In genomic region chr14:59254146-59254910, GRCh38 we compare ENCODE assay signal across 8 cellular contexts.
DNase-seq lines count a peak whose midpoint lies in the region; ATAC-seq and TF ChIP-seq lines count a peak whose summit lies in the region.

No MANE protein-coding gene starts in this region.

- no peaks in the 10 kb centered on the region for H4K20me1 ChIP-seq in DOHH2 (ENCODE audit: control insufficient read depth, insufficient read depth, low read depth, low read length)

- H3K79me2 ChIP-seq in DOHH2 (ENCODE audit: control insufficient read depth, low read length) = peaks cover 99% of the 10 kb centered on the region

- TF ChIP-seq POLR2A in ovary (IDR thresholded peaks at IDR 0.05) = no peak

- H3K27ac ChIP-seq in DOHH2 (ENCODE audit: low read depth, low read length) (no peak overlapping the region), epithelial cell of prostate (peak overlapping the region; percentile 27), ovary (peak overlapping the region in 1 of 2 donors; percentile 51)

- no peak for TF ChIP-seq EP300 in ovary (IDR thresholded peaks at IDR 0.05)

- no peaks in the 10 kb centered on the region for H3K9me3 ChIP-seq in DOHH2 (ENCODE audit: control insufficient read depth, insufficient read depth, low read length)
- no peaks in the 10 kb centered on the region for H3K9me3 ChIP-seq in ovary

- H3F3A ChIP-seq in DOHH2 (ENCODE audit: control insufficient read depth, insufficient read depth) = no peaks in the 10 kb centered on the region

- H3K27me3 ChIP-seq in DOHH2 (ENCODE audit: control insufficient read depth, low read length) (no peaks in the 10 kb centered on the region), ovary (no peaks in the 10 kb centered on the region)

- H3K9me2 ChIP-seq in DOHH2 (replicated peaks; ENCODE audit: control insufficient read depth, low read length) = no peaks in the 10 kb centered on the region

- peak; percentile 12 for DNase-seq in NCI-H226
- DNase-seq in epithelial cell of prostate (ENCODE audit: low read depth, low spot score) = peak; percentile 64
- peak; percentile 69 to 79 (median 71) for DNase-seq in ovary
- no peak for DNase-seq in retina
- no peak for DNase-seq in mesenteric fat pad (ENCODE audit: low spot score)

- 1 to 9% (median 3%) methylated on average over 7 of the region's 7 CpGs for WGBS in ovary, 3 donors

- TF ChIP-seq CTCF in DOHH2 (IDR thresholded peaks at IDR 0.05; ENCODE audit: low read depth, low read length, poor library complexity, severe bottlenecking) = no peak
- TF ChIP-seq CTCF in ovary (IDR thresholded peaks at IDR 0.05) = no peak

- ATAC-seq in HG03457 (IDR thresholded peaks at IDR 0.05; ENCODE audit: unreplicated experiment) (no peak), GM18868 (IDR thresholded peaks at IDR 0.05; ENCODE audit: unreplicated experiment) (no peak)

- H3K36me3 ChIP-seq in DOHH2 (ENCODE audit: control insufficient read depth, low read length) = peaks cover 13% of the 10 kb centered on the region; the same call in 1 of the 2 replicates
- H3K36me3 ChIP-seq in ovary = no peaks in the 10 kb centered on the region

- intact Hi-C loops in ovary (cut with DNase I) = no loop called here

- H3K4me3 ChIP-seq in DOHH2 (ENCODE audit: low read length) (peak overlapping the region; percentile 12), ovary (no peak overlapping the region)

- H3K4me1 ChIP-seq in DOHH2 (ENCODE audit: control insufficient read depth, low read length) = peaks cover 52% of the 10 kb centered on the region
- H3K4me1 ChIP-seq in ovary (ENCODE audit: insufficient read depth) = peaks cover 17% of the 10 kb centered on the region

- H3K4me2 ChIP-seq in DOHH2 (ENCODE audit: low read length) = peak overlapping the region; percentile 47

Comparison
In these comparisons a context has a peak if more than half of its experiments do, and no peak if none do; other contexts are left out.
1. DNase-seq: peak in NCI-H226 (single experiment), epithelial cell of prostate (single experiment) and ovary (5 of 5); none in retina (single experiment) and mesenteric fat pad (single experiment).